Comparison of ENCODE assay signal across 11 cellular contexts in genomic region chr10:80486151-80486692, GRCh38. TPM values are rescaled to one million over a fixed set of nuclear protein-coding genes. Genes with fewer than 3 reads are reported as not detected.
A peak's percentile ranks its signal among the peaks of the same experiment; 100 is the strongest.
DNase-seq lines count a peak whose midpoint lies in the region; ATAC-seq, FAIRE-seq and TF ChIP-seq lines count a peak whose summit lies in the region.
"Had no signal": no experiment of that assay in that cellular context is flagged by ENCODE, and none has a peak within 500 bp of the region (broad histone marks: within the 10 kb centered on the region; RNA-seq: fewer than 3 reads in every experiment).

No MANE protein-coding gene starts in this region.

- TF ChIP-seq CTCF in Peyer's patch (IDR thresholded peaks at IDR 0.05) (no peak), neural progenitor cell (IDR thresholded peaks at IDR 0.05) (no peak), D721Med (IDR thresholded peaks at IDR 0.05; ENCODE audit: insufficient read depth, missing control alignments) (no peak)

- peak; percentile 39 for ATAC-seq in esophagus mucosa
- no peak for ATAC-seq in HG02981 (IDR thresholded peaks at IDR 0.05; ENCODE audit: unreplicated experiment)
- no peak for ATAC-seq in HG02798 (IDR thresholded peaks at IDR 0.05; ENCODE audit: poor library complexity, unreplicated experiment)
- no peak for ATAC-seq in HG03159 (IDR thresholded peaks at IDR 0.05; ENCODE audit: unreplicated experiment)

- H3K4me2 ChIP-seq in neural progenitor cell, result peak overlapping the region; percentile 22

- H3K79me2 ChIP-seq in neural progenitor cell (ENCODE audit: low read depth), result peaks cover 99% of the 10 kb centered on the region

- FAIRE-seq in D721Med (lab: Jason Lieb, UNC), result no peak

- H3K27ac Mint-ChIP-seq in CD8-positive, alpha-beta memory T cell, result peak overlapping the region; percentile 88 to 99 (median 96)
- peak overlapping the region; percentile 93 for H3K27ac Mint-ChIP-seq in neural progenitor cell

- peaks cover 68% of the 10 kb centered on the region for H4K20me1 ChIP-seq in neural progenitor cell (ENCODE audit: low read depth)

- peaks cover 0 to 5% of the 10 kb centered on the region in 2 donors for H3K27me3 Mint-ChIP-seq in CD8-positive, alpha-beta memory T cell
- H3K27me3 Mint-ChIP-seq in neural progenitor cell (ENCODE audit: insufficient read depth, low read depth), result peaks cover 8% of the 10 kb centered on the region

- CTCF ChIA-PET in CD8-positive, alpha-beta memory T cell (lab: Charles Lee), result interaction anchor here (1.0 to 7.3 kb wide), 8 partner anchors 12 to 41 kb away, joined by 3 to 96 read pairs (median 9); no protein-coding TSS in a partner anchor

- no peaks in the 10 kb centered on the region for H3K9me3 Mint-ChIP-seq in CD8-positive, alpha-beta memory T cell
- peaks cover 3% of the 10 kb centered on the region for H3K9me3 Mint-ChIP-seq in neural progenitor cell

- no peak for DNase-seq in CD8-positive, alpha-beta memory T cell
- DNase-seq in Peyer's patch (peak in 1 of 3 donors; percentile 45), neural progenitor cell (ENCODE audit: low spot score) (no peak), D721Med (ENCODE audit: insufficient read length, low spot score) (no peak)
- DNase-seq: NCI-H524 had no signal

- H3K36me3 Mint-ChIP-seq in CD8-positive, alpha-beta memory T cell, result peaks cover 13 to 39% (median 22%) of the 10 kb centered on the region in 3 donors
- H3K36me3 Mint-ChIP-seq in neural progenitor cell, result peaks cover 40% of the 10 kb centered on the region

- H3K9ac ChIP-seq in neural progenitor cell, result no peak overlapping the region

- no peaks in the 10 kb centered on the region for H3K9me3 ChIP-seq in CD8-positive, alpha-beta memory T cell (ENCODE audit: low read length)
- no peaks in the 10 kb centered on the region for H3K9me3 ChIP-seq in Peyer's patch
- no peaks in the 10 kb centered on the region for H3K9me3 ChIP-seq in neural progenitor cell (ENCODE audit: low read depth)

- H3F3A ChIP-seq in neural progenitor cell (ENCODE audit: low read depth), result no peaks in the 10 kb centered on the region

- peak overlapping the region; percentile 76 to 89 (median 85) for H3K4me3 Mint-ChIP-seq in CD8-positive, alpha-beta memory T cell
- H3K4me3 Mint-ChIP-seq in neural progenitor cell, result peak overlapping the region; percentile 39

- POLR2A ChIA-PET in CD8-positive, alpha-beta memory T cell (lab: Charles Lee), result interaction anchor here (0.6 to 4.4 kb wide), 12 partner anchors 11 to 299 kb away, joined by 3 to 39 read pairs (median 5); no protein-coding TSS in a partner anchor

- H3K27ac ChIP-seq in CD8-positive, alpha-beta memory T cell (ENCODE audit: low read depth, low read length), result no peak overlapping the region
- H3K27ac ChIP-seq in Peyer's patch (peak overlapping the region in 3 of 4 donors; percentile 20 to 55 (median 51)), neural progenitor cell (no peak overlapping the region)

- TF ChIP-seq POLR2A in Peyer's patch (IDR thresholded peaks at IDR 0.05), result no peak

- H3K27me3 ChIP-seq in CD8-positive, alpha-beta memory T cell (ENCODE audit: insufficient read depth, low read length, poor library complexity, severe bottlenecking), result no peaks in the 10 kb centered on the region
- H3K27me3 ChIP-seq in Peyer's patch (no peaks in the 10 kb centered on the region), neural progenitor cell (no peaks in the 10 kb centered on the region)

- H3K4me1 Mint-ChIP-seq in CD8-positive, alpha-beta memory T cell, result peaks cover 89 to 100% (median 100%) of the 10 kb centered on the region in 3 donors
- H3K4me1 Mint-ChIP-seq in neural progenitor cell, result peaks cover 39% of the 10 kb centered on the region

- H3K4me3 ChIP-seq in CD8-positive, alpha-beta memory T cell (ENCODE audit: low read length), result peak overlapping the region; percentile 16
- H3K4me3 ChIP-seq in Peyer's patch, result no peak overlapping the region
- H3K4me3 ChIP-seq in neural progenitor cell, result no peak overlapping the region
- H3K4me3 ChIP-seq: lung had no signal

- H3K4me1 ChIP-seq in CD8-positive, alpha-beta memory T cell (ENCODE audit: insufficient read depth, low read length), result peaks cover 88% of the 10 kb centered on the region
- H3K4me1 ChIP-seq in Peyer's patch (peaks cover 2 to 31% (median 9%) of the 10 kb centered on the region in 4 donors), neural progenitor cell (peaks cover 25% of the 10 kb centered on the region)

- H2AFZ ChIP-seq in neural progenitor cell (replicated peaks), result no peak overlapping the region

- H3K36me3 ChIP-seq in CD8-positive, alpha-beta memory T cell (ENCODE audit: insufficient read depth, low read length), result peaks cover 18% of the 10 kb centered on the region
- H3K36me3 ChIP-seq in Peyer's patch (peaks cover 0 to 22% (median 0%) of the 10 kb centered on the region in 3 donors), neural progenitor cell (no peaks in the 10 kb centered on the region)

RNA-seq across cellular contexts. Expression of gene TSPAN14, which starts 32.1 kb away (rescaled TPM):
- total RNA-seq in CD8-positive, alpha-beta memory T cell, result 10 to 100 TPM; 46.1 to 46.8 TPM
- polyA plus RNA-seq in CD8-positive, alpha-beta memory T cell, result 220 TPM
- total RNA-seq in Peyer's patch (10 to 100 TPM; 51.2 to 72.0 (median 68.0) TPM), esophagus mucosa (94.6 TPM), neural progenitor cell (ENCODE audit: low replicate concordance) (32.7 and 68.9 TPM in 2 replicates)

RNA-seq across cellular contexts. Expression of gene SH2D4B, which starts 51.5 kb away (rescaled TPM):
- under 1 TPM; 0.11 to 0.13 TPM for total RNA-seq in CD8-positive, alpha-beta memory T cell
- not detected for polyA plus RNA-seq in CD8-positive, alpha-beta memory T cell
- total RNA-seq in Peyer's patch (not detected), esophagus mucosa (0.04 TPM), neural progenitor cell (ENCODE audit: low replicate concordance) (0.06 and 0.11 TPM in 2 replicates)
- total RNA-seq: G401 had no signal

Comparison
In these comparisons a context has a peak if more than half of its experiments do, and no peak if none do; other contexts are left out.
1. H3K27ac ChIP-seq: peak in Peyer's patch (3 of 4); none in CD8-positive, alpha-beta memory T cell (single experiment) and neural progenitor cell (single experiment).